Comparison of ENCODE assay signal across 8 cellular contexts in the genomic region with DNA sequence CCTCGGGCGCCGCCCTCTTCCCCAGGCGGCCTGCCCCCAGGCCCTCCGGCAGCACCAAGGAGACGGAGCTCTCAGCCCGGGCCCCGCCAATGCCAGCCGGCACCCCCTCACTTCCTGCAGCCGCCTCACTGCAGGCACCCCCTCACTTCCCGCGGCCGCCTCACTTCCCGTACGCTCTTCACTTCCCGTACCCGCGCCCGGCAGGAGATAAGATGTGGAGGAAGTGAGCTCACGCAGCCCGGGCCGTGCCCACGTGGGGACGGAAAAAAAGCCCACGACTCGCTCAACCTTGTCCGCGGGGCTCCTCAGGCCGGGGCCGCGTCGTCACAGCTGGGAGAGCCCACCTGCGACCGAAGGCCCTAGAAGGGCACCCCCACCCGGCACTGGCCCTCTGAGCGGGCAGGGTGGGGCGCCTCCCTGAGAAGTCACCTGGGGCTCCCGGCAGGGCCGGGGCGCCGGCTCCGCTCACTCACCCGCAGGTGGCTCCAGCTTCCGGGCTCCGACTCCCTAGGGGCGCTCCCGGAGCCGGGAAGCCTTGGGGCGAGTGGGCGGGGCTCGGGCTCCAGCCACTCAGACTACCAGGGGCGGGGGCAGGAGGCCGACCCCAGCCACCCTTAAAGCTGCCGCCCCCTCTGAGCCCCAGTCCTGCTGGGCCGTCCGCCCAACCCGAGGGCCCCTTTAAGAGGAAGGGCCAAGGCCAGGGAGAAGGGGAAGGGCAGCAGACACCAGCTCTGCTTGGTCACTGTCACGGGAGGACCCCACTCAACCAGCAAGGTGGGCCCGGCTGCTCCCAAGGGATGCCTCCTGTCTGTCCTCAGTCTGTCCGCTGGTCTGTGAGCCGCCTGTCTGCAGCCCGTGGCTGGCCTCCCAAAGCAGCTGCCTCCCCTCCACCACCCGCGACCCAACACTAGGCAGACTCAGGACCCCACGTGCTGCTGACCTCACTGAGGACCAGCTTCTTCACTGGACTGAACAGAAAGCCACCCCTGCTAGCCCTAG. TPM values are rescaled to one million over a fixed set of nuclear protein-coding genes. Genes with fewer than 3 reads are reported as not detected.
DNase-seq lines count a peak whose midpoint lies in the region; ATAC-seq lines count a peak whose summit lies in the region.

No MANE protein-coding gene starts in this region.

- H3K27me3 Mint-ChIP-seq in activated T-helper 17 cell treated with anti-CD3 and anti-CD28 coated beads, Interleukin-2, amount 50 U/mL, for 72 hours: no peaks in the 10 kb centered on the region
- H3K27me3 Mint-ChIP-seq in natural killer cell treated with Interleukin-12 subunit alpha and Interleukin-12 subunit beta and Interleukin-15 and Interleukin-18, amount 100 ng/mL, for 72 hours: no peaks in the 10 kb centered on the region

- H3K4me1 Mint-ChIP-seq in activated T-helper 17 cell treated with anti-CD3 and anti-CD28 coated beads, Interleukin-2, amount 50 U/mL, for 72 hours: peaks cover 33% of the 10 kb centered on the region
- peaks cover 21 to 46% of the 10 kb centered on the region in 2 donors for H3K4me1 Mint-ChIP-seq in natural killer cell treated with Interleukin-12 subunit alpha and Interleukin-12 subunit beta and Interleukin-15 and Interleukin-18, amount 100 ng/mL, for 72 hours (ENCODE audit: low read depth in 2 of 2)

- H3K9me3 Mint-ChIP-seq in activated T-helper 17 cell treated with anti-CD3 and anti-CD28 coated beads, Interleukin-2, amount 50 U/mL, for 72 hours: no peaks in the 10 kb centered on the region
- no peaks in the 10 kb centered on the region for H3K9me3 Mint-ChIP-seq in natural killer cell treated with Interleukin-12 subunit alpha and Interleukin-12 subunit beta and Interleukin-15 and Interleukin-18, amount 100 ng/mL, for 72 hours

- H3K36me3 Mint-ChIP-seq in activated T-helper 17 cell treated with anti-CD3 and anti-CD28 coated beads, Interleukin-2, amount 50 U/mL, for 72 hours (ENCODE audit: low read depth): peaks cover 10% of the 10 kb centered on the region
- no peaks in the 10 kb centered on the region for H3K36me3 Mint-ChIP-seq in natural killer cell treated with Interleukin-12 subunit alpha and Interleukin-12 subunit beta and Interleukin-15 and Interleukin-18, amount 100 ng/mL, for 72 hours

- peak overlapping the region; percentile 76 for H3K4me3 Mint-ChIP-seq in activated T-helper 17 cell treated with anti-CD3 and anti-CD28 coated beads, Interleukin-2, amount 50 U/mL, for 72 hours
- H3K4me3 Mint-ChIP-seq in natural killer cell treated with Interleukin-12 subunit alpha and Interleukin-12 subunit beta and Interleukin-15 and Interleukin-18, amount 100 ng/mL, for 72 hours: peak overlapping the region; percentile 86

- DNase-seq in AML-193 (lab: John Stamatoyannopoulos, UW): peak; percentile 75 to 86
- DNase-seq in GM19238 (ENCODE audit: insufficient read length, low spot score): peak; percentile 86
- peak; percentile 80 for DNase-seq in HT-29 (ENCODE audit: low spot score)
- DNase-seq in RPMI8226: peak; percentile 81
- DNase-seq in fibroblast of peridontal ligament (ENCODE audit: extremely low read depth): peak; percentile 60
- peak; percentile 92 for DNase-seq in natural killer cell treated with Interleukin-12 subunit alpha and Interleukin-12 subunit beta and Interleukin-15 and Interleukin-18, amount 100 ng/mL, for 72 hours (ENCODE audit: low spot score)
- DNase-seq in stimulated activated naive CD4-positive, alpha-beta T cell (lab: John Stamatoyannopoulos, UW): peak; percentile 79 to 89 (median 85)

- peak overlapping the region; percentile 82 for H3K27ac Mint-ChIP-seq in activated T-helper 17 cell treated with anti-CD3 and anti-CD28 coated beads, Interleukin-2, amount 50 U/mL, for 72 hours
- peak overlapping the region; percentile 69 to 85 for H3K27ac Mint-ChIP-seq in natural killer cell treated with Interleukin-12 subunit alpha and Interleukin-12 subunit beta and Interleukin-15 and Interleukin-18, amount 100 ng/mL, for 72 hours

- ATAC-seq in activated T-helper 17 cell treated with anti-CD3 and anti-CD28 coated beads, Interleukin-2, amount 50 U/mL, for 72 hours (replicated peaks): peak; percentile 86
- peak; percentile 89 to 93 for ATAC-seq in natural killer cell treated with Interleukin-12 subunit alpha and Interleukin-12 subunit beta and Interleukin-15 and Interleukin-18, amount 100 ng/mL, for 72 hours

RNA-seq across cellular contexts. Expression of a gene that starts 31.4 kb away (rescaled TPM):
- total RNA-seq in HT-29 (2014; rRNA removed; shearing (Covaris generic)): 44.7 and 60.8 TPM in 2 replicates
- total RNA-seq in activated T-helper 17 cell treated with anti-CD3 and anti-CD28 coated beads, Interleukin-2, amount 50 U/mL, for 72 hours: 10 to 100 TPM; 41.1 to 44.1 TPM
- total RNA-seq in natural killer cell treated with Interleukin-12 subunit alpha and Interleukin-12 subunit beta and Interleukin-15 and Interleukin-18, amount 100 ng/mL, for 72 hours: 10 to 100 TPM; 66.6 to 87.0 TPM

Comparison
In these comparisons a context has a peak if more than half of its experiments do, and no peak if none do; other contexts are left out.
1. Peak in every context shown above with its lines: DNase-seq and ATAC-seq.